Comparison of ENCODE assay signal across 8 cellular contexts in genomic region chr7:32500922-32501341, GRCh38. TPM values are rescaled to one million over a fixed set of nuclear protein-coding genes. Genes with fewer than 3 reads are reported as not detected.
A peak's percentile ranks its signal among the peaks of the same experiment; 100 is the strongest.
DNase-seq lines count a peak whose midpoint lies in the region; ATAC-seq, FAIRE-seq and TF ChIP-seq lines count a peak whose summit lies in the region.

No MANE protein-coding gene starts in this region.

- H4K5ac ChIP-seq in IMR-90 (ENCODE audit: low read depth, low read length), result no peak overlapping the region

- peak overlapping the region in 5 of 8 donors; percentile 8 to 50 (median 33) for H3K4me3 Mint-ChIP-seq in CD4-positive, alpha-beta memory T cell
- H3K4me3 Mint-ChIP-seq in naive thymus-derived CD4-positive, alpha-beta T cell, result peak overlapping the region in 7 of 10 donors; percentile 10 to 68 (median 48)

- no peak overlapping the region for H3K27ac ChIP-seq in CD4-positive, alpha-beta memory T cell (ENCODE audit: low read depth, low read length)
- H3K27ac ChIP-seq in IMR-90 (ENCODE audit: insufficient read depth, low read length) (no peak overlapping the region), WERI-Rb-1 (no peak overlapping the region), testis (peak overlapping the region in 1 of 2 donors; percentile 17)
- no peak overlapping the region for H3K27ac ChIP-seq in naive thymus-derived CD4-positive, alpha-beta T cell (ENCODE audit: low read depth, low read length)

- dilution Hi-C loops in IMR-90 (cut with HindIII; ENCODE audit: low sequenced_read_pairs, unreplicated experiment), result no loop called here

- no peaks in the 10 kb centered on the region for H3K36me3 ChIP-seq in CD4-positive, alpha-beta memory T cell (ENCODE audit: insufficient read depth, low read length)
- no peaks in the 10 kb centered on the region for H3K36me3 ChIP-seq in IMR-90 (ENCODE audit: control insufficient read depth, insufficient read depth, low read length)
- H3K36me3 ChIP-seq in adipocyte (ENCODE audit: control insufficient read depth, insufficient read depth, low read length, severe bottlenecking), result no peaks in the 10 kb centered on the region
- no peaks in the 10 kb centered on the region for H3K36me3 ChIP-seq in naive thymus-derived CD4-positive, alpha-beta T cell (ENCODE audit: control insufficient read depth in 2 of 3, insufficient read depth in 3 of 3, low read length in 3 of 3)
- H3K36me3 ChIP-seq in WERI-Rb-1, result no peaks in the 10 kb centered on the region; the same call in 1 of the 2 replicates
- H3K36me3 ChIP-seq in testis (ENCODE audit: low read depth, missing control alignments), result no peaks in the 10 kb centered on the region

- H3K14ac ChIP-seq in IMR-90 (replicated peaks; ENCODE audit: low read depth, low read length), result no peak overlapping the region

- no peak for FAIRE-seq in urothelium cell line (lab: Jason Lieb, UNC)

- TF ChIP-seq RAD21 in IMR-90 (IDR thresholded peaks at IDR 0.05; ENCODE audit: low read length), result no peak

- no peak overlapping the region for H2AK5ac ChIP-seq in IMR-90 (ENCODE audit: low read depth, low read length)

- H4K91ac ChIP-seq in IMR-90 (ENCODE audit: insufficient read depth, low read depth, low read length), result no peak overlapping the region

- no peak overlapping the region for H4K8ac ChIP-seq in IMR-90 (ENCODE audit: low read depth in 2 of 2, low read length in 2 of 2)

- H2BK15ac ChIP-seq in IMR-90 (ENCODE audit: low read depth, low read length), result no peak overlapping the region

- no TSS peak for BruUV-seq in IMR-90 (replicated peaks; lab: Mats Ljungman, UMichigan)

- peaks cover 59% of the 10 kb centered on the region for H3K4me1 ChIP-seq in CD4-positive, alpha-beta memory T cell (ENCODE audit: insufficient read depth, low read length)
- H3K4me1 ChIP-seq in IMR-90 (ENCODE audit: control insufficient read depth, insufficient read depth, low read length), result peaks cover 7% of the 10 kb centered on the region
- peaks cover 30% of the 10 kb centered on the region for H3K4me1 ChIP-seq in adipocyte (ENCODE audit: control insufficient read depth, insufficient read depth, low read length)
- H3K4me1 ChIP-seq in naive thymus-derived CD4-positive, alpha-beta T cell (ENCODE audit: control insufficient read depth in 2 of 2, insufficient read depth in 2 of 2, low read length in 2 of 2), result peaks cover 26 to 37% of the 10 kb centered on the region in 2 donors
- peaks cover 20% of the 10 kb centered on the region for H3K4me1 ChIP-seq in testis

- peaks cover 3 to 34% of the 10 kb centered on the region in 2 experiments; a peak in 3 of 4 replicates for H3K79me1 ChIP-seq in IMR-90 (ENCODE audit: low read depth in 1 of 2, low read length in 2 of 2)

- no peak overlapping the region for H2AFZ ChIP-seq in IMR-90 (replicated peaks; ENCODE audit: low read length, poor library complexity)

- no peak for TF ChIP-seq CTCF in IMR-90 (conservative IDR thresholded peaks at IDR 0.05; ENCODE audit: low read depth, low read length)
- no peak for TF ChIP-seq CTCF in WERI-Rb-1 (IDR thresholded peaks at IDR 0.05; ENCODE audit: low read depth, low read length)
- TF ChIP-seq CTCF in testis (IDR thresholded peaks at IDR 0.05), result no peak

- H3K4me2 ChIP-seq in IMR-90 (ENCODE audit: low read depth, low read length), result peak overlapping the region; percentile 76; the same call in 1 of the 2 replicates

- no peak for TF ChIP-seq POLR2A in IMR-90 (IDR thresholded peaks at IDR 0.05; ENCODE audit: low read depth, low read length)
- no peak for TF ChIP-seq POLR2A in testis (IDR thresholded peaks at IDR 0.05)

- no peak overlapping the region for H3K18ac ChIP-seq in IMR-90 (ENCODE audit: low read depth, low read length)

- CTCF ChIA-PET in CD4-positive, alpha-beta memory T cell (lab: Charles Lee; ENCODE audit: partially characterized antibody), result interaction anchor here (1.0 kb wide), 1 partner anchor 24 kb away, joined by 3 read pairs; no protein-coding TSS in a partner anchor
- CTCF ChIA-PET in IMR-90 (lab: Yijun Ruan, JAX), result interaction anchor here (1.3 kb wide), 1 partner anchor 45 kb away, joined by 3 read pairs; no protein-coding TSS in a partner anchor
- CTCF ChIA-PET in naive thymus-derived CD4-positive, alpha-beta T cell (lab: Charles Lee), result no interaction called here

- POLR2A ChIA-PET in CD4-positive, alpha-beta memory T cell (lab: Charles Lee; ENCODE audit: partially characterized antibody), result interaction anchor here (1.6 kb wide), 1 partner anchor 11 kb away, joined by 3 read pairs; the partner anchor contains the start of gene LSM5
- POLR2A ChIA-PET in IMR-90 (lab: Charles Lee; ENCODE audit: unreplicated experiment), result no interaction called here
- POLR2A ChIA-PET in naive thymus-derived CD4-positive, alpha-beta T cell (lab: Charles Lee), result no interaction called here

- DNase-seq in CD4-positive, alpha-beta memory T cell, result no peak
- DNase-seq in IMR-90 (peak; percentile 62), adipocyte (ENCODE audit: low read depth) (peak; percentile 53), urothelium cell line (ENCODE audit: low spot score) (no peak), WERI-Rb-1 (no peak), testis (no peak)
- no peak for DNase-seq in naive thymus-derived CD4-positive, alpha-beta T cell

- no CpG with 5 or more reads among the region's 1 CpG for WGBS in IMR-90 (ENCODE audit: extremely low coverage in 2 of 2, insufficient read length in 1 of 2), 2 experiments
- 56 to 72% methylated on average over 1 of the region's 1 CpG for WGBS in testis, 2 donors

- peaks cover 7% of the 10 kb centered on the region; the same call in 1 of the 2 replicates for H3K9me1 ChIP-seq in IMR-90 (ENCODE audit: insufficient read depth, low read length)

- peaks cover 6 to 28% of the 10 kb centered on the region in 2 donors for H3K36me3 Mint-ChIP-seq in CD4-positive, alpha-beta memory T cell
- H3K36me3 Mint-ChIP-seq in naive thymus-derived CD4-positive, alpha-beta T cell, result peaks cover 4 to 23% (median 16%) of the 10 kb centered on the region in 5 donors

- intact Hi-C loops in CD4-positive, alpha-beta memory T cell (cut with micrococcal nuclease), result no loop called here
- intact Hi-C loops in IMR-90 (cut with micrococcal nuclease), result no loop called here
- intact Hi-C loops in naive thymus-derived CD4-positive, alpha-beta T cell (cut with micrococcal nuclease), result no loop called here
- intact Hi-C loops in testis (cut with DNase I; ENCODE audit: low total_unique reads), result no loop called here

- H2BK20ac ChIP-seq in IMR-90 (ENCODE audit: low read depth, low read length), result 0 out of 2 replicates have a peak overlapping the region, but pooled peaks have one; percentile 18

- H3K9me3 Mint-ChIP-seq in CD4-positive, alpha-beta memory T cell, result no peaks in the 10 kb centered on the region
- peaks cover 0 to 6% (median 0%) of the 10 kb centered on the region in 11 donors for H3K9me3 Mint-ChIP-seq in naive thymus-derived CD4-positive, alpha-beta T cell

- no peak overlapping the region for H3K56ac ChIP-seq in IMR-90 (ENCODE audit: extremely low read depth, insufficient read depth, low read length)

- no peak overlapping the region for H2AK9ac ChIP-seq in IMR-90 (replicated peaks; ENCODE audit: low read depth, low read length, poor library complexity)

- H3K4me1 Mint-ChIP-seq in CD4-positive, alpha-beta memory T cell, result peaks cover 40 to 57% (median 50%) of the 10 kb centered on the region in 4 donors
- H3K4me1 Mint-ChIP-seq in naive thymus-derived CD4-positive, alpha-beta T cell, result peaks cover 34 to 78% (median 58%) of the 10 kb centered on the region in 7 donors

- no peaks in the 10 kb centered on the region for H3K27me3 ChIP-seq in CD4-positive, alpha-beta memory T cell (ENCODE audit: insufficient read depth, low read length)
- H3K27me3 ChIP-seq in IMR-90 (ENCODE audit: control insufficient read depth, insufficient read depth, low read length) (no peaks in the 10 kb centered on the region), adipocyte (replicated peaks; ENCODE audit: control insufficient read depth, insufficient read depth, low read length) (no peaks in the 10 kb centered on the region), WERI-Rb-1 (ENCODE audit: insufficient read depth, low read depth, severe bottlenecking) (no peaks in the 10 kb centered on the region), testis (no peaks in the 10 kb centered on the region)
- no peaks in the 10 kb centered on the region for H3K27me3 ChIP-seq in naive thymus-derived CD4-positive, alpha-beta T cell (ENCODE audit: control insufficient read depth in 2 of 2, insufficient read depth in 2 of 2, low read length in 2 of 2)

- H2BK5ac ChIP-seq in IMR-90 (ENCODE audit: low read depth, low read length, poor library complexity, severe bottlenecking), result peak overlapping the region; percentile 9

- peak overlapping the region in 1 of 7 donors; percentile 1 for H3K27ac Mint-ChIP-seq in CD4-positive, alpha-beta memory T cell
- H3K27ac Mint-ChIP-seq in naive thymus-derived CD4-positive, alpha-beta T cell, result peak overlapping the region in 7 of 9 donors; percentile 3 to 65 (median 14)

- in situ Hi-C loops in IMR-90 (cut with MboI; ENCODE audit: low sequenced_read_pairs), result no loop called here

- ATAC-seq in GM21390 (IDR thresholded peaks at IDR 0.05; ENCODE audit: unreplicated experiment) (peak; percentile 85), IMR-90 (ENCODE audit: low read depth) (peak; percentile 49)
- peak; percentile 70 for ATAC-seq in naive thymus-derived CD4-positive, alpha-beta T cell

- H3K4ac ChIP-seq in IMR-90 (ENCODE audit: low read depth, low read length), result no peak overlapping the region

- no peak overlapping the region for H2BK120ac ChIP-seq in IMR-90 (ENCODE audit: low read depth, low read length)

- H4K20me1 ChIP-seq in IMR-90 (ENCODE audit: insufficient read depth, low read length), result peaks cover 30% of the 10 kb centered on the region

- no peak overlapping the region for H3K23ac ChIP-seq in IMR-90 (ENCODE audit: low read depth, low read length)

- H3K9ac ChIP-seq in IMR-90 (ENCODE audit: low read depth, low read length) (no peak overlapping the region), adipocyte (ENCODE audit: low read length) (peak overlapping the region; percentile 38)

- H3K9me3 ChIP-seq in CD4-positive, alpha-beta memory T cell (ENCODE audit: control insufficient read depth in 1 of 2, low read length in 2 of 2), result no peaks in the 10 kb centered on the region
- no peaks in the 10 kb centered on the region for H3K9me3 ChIP-seq in IMR-90 (ENCODE audit: control insufficient read depth, insufficient read depth, low read length)
- H3K9me3 ChIP-seq in adipocyte (ENCODE audit: control insufficient read depth, low read length), result no peaks in the 10 kb centered on the region
- no peaks in the 10 kb centered on the region for H3K9me3 ChIP-seq in naive thymus-derived CD4-positive, alpha-beta T cell (ENCODE audit: control insufficient read depth in 2 of 3, low read length in 3 of 3)
- peaks cover 3% of the 10 kb centered on the region for H3K9me3 ChIP-seq in WERI-Rb-1 (ENCODE audit: severe bottlenecking)
- no peaks in the 10 kb centered on the region for H3K9me3 ChIP-seq in testis

- H3K27me3 Mint-ChIP-seq in CD4-positive, alpha-beta memory T cell, result no peaks in the 10 kb centered on the region
- no peaks in the 10 kb centered on the region for H3K27me3 Mint-ChIP-seq in naive thymus-derived CD4-positive, alpha-beta T cell

- no peak overlapping the region for H3K4me3 ChIP-seq in CD4-positive, alpha-beta memory T cell (ENCODE audit: low read length in 2 of 2)
- H3K4me3 ChIP-seq in IMR-90 (ENCODE audit: insufficient read depth, low read depth, low read length), result no peak overlapping the region
- H3K4me3 ChIP-seq in adipocyte (ENCODE audit: low read length), result no peak overlapping the region
- no peak overlapping the region for H3K4me3 ChIP-seq in naive thymus-derived CD4-positive, alpha-beta T cell (ENCODE audit: low read length)
- H3K4me3 ChIP-seq in WERI-Rb-1 (ENCODE audit: low read depth, low read length), result no peak overlapping the region
- H3K4me3 ChIP-seq in testis, result no peak overlapping the region

RNA-seq across cellular contexts. Expression of gene AVL9, which starts 5.6 kb away (rescaled TPM):
- total RNA-seq in CD4-positive, alpha-beta memory T cell, result 10 to 100 TPM; 39.1 to 40.6 TPM
- polyA plus RNA-seq in CD4-positive, alpha-beta memory T cell, result 10 to 100 TPM in 1 of 2 donors, 1 to 10 TPM in 1; 9.0 to 13.6 TPM
- total RNA-seq in IMR-90 (2012; rRNA removed), result 21.7 and 23.6 TPM in 2 replicates
- polyA plus RNA-seq in IMR-90 (2012; rRNA removed), result 8.8 and 13.1 TPM in 2 replicates
- 3.3 and 6.3 TPM in 2 replicates for polyA plus RNA-seq in IMR-90 (2012; cell fraction: cytosol; rRNA removed)
- polyA plus RNA-seq in IMR-90 (2012; cell fraction: nucleus; rRNA removed; ENCODE audit: low replicate concordance), result 4.2 and 18.6 TPM in 2 replicates
- 10 to 100 TPM; 30.9 to 57.9 (median 45.3) TPM for total RNA-seq in naive thymus-derived CD4-positive, alpha-beta T cell
- polyA plus RNA-seq in naive thymus-derived CD4-positive, alpha-beta T cell, result 10 to 100 TPM in 1 of 2 donors, 1 to 10 TPM in 1; 8.0 to 11.4 TPM
- 10 to 100 TPM; 46.8 to 49.1 TPM for total RNA-seq in testis
- 27.5 TPM for polyA plus RNA-seq in testis (ENCODE audit: insufficient read depth, low read depth, low replicate concordance)

RNA-seq across cellular contexts. Expression of gene LSM5, which starts 10.8 kb away (rescaled TPM):
- 10 to 100 TPM; 37.6 to 37.8 TPM for total RNA-seq in CD4-positive, alpha-beta memory T cell
- polyA plus RNA-seq in CD4-positive, alpha-beta memory T cell, result 100 to 1,000 TPM; 108 to 183 TPM
- total RNA-seq in IMR-90 (2012; rRNA removed), result 5.0 and 36.4 TPM in 2 replicates
- 18.9 and 26.5 TPM in 2 replicates for polyA plus RNA-seq in IMR-90 (2012; rRNA removed)
- polyA plus RNA-seq in IMR-90 (2012; cell fraction: cytosol; rRNA removed), result 1.0 and 1.3 TPM in 2 replicates
- 3.8 and 7.8 TPM in 2 replicates for polyA plus RNA-seq in IMR-90 (2012; cell fraction: nucleus; rRNA removed; ENCODE audit: low replicate concordance)
- total RNA-seq in naive thymus-derived CD4-positive, alpha-beta T cell, result 10 to 100 TPM; 21.5 to 58.8 (median 39.4) TPM
- 100 to 1,000 TPM; 112 to 165 TPM for polyA plus RNA-seq in naive thymus-derived CD4-positive, alpha-beta T cell
- total RNA-seq in testis, result 10 to 100 TPM; 18.9 to 19.6 TPM
- 42.6 TPM for polyA plus RNA-seq in testis (ENCODE audit: insufficient read depth, low read depth, low replicate concordance)

Comparison
In these comparisons a context has a peak if more than half of its experiments do, and no peak if none do; other contexts are left out.
1. DNase-seq: peak in IMR-90 (single experiment) and adipocyte (single experiment); none in CD4-positive, alpha-beta memory T cell (0 of 5), naive thymus-derived CD4-positive, alpha-beta T cell (0 of 9), urothelium cell line (single experiment), WERI-Rb-1 (single experiment) and testis (single experiment).
2. Peak in every context shown above with its lines, with median percentiles within 50 percentile points of each other: ATAC-seq.